Comparison of ENCODE assay signal across 8 cellular contexts in the genomic region with DNA sequence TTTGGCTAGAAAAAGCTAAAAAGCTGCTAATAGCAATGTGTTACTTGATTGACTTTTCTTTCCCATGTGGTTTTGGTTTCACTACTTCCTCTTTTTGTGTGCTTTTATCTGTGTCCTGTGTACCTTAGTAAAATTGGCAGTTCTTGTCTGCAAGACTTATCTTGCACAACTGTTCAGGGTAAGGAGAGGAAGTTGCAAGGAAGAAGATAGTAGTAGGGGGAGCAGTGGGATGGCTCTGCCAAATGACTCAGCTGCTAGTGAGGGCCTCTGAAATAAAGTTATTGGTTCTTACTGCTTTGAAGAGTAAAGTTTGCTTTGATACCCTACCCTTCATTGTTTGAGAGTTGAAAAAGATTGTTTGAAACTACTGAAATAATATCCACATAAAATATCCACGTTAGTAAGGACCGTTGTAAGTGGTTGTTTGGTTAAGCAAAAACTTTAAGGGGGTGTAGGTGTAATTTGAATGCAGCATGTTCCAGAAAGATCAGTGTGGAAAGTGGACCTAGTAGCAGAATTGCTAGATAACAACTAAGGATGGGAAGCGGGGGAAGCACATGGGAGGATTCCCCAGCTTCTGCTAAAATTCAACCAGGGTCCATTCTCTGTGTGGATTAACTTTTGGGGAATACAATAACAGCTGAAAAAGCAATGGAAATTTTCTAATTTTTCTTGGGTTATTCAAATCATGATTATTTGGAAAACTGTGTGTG.
DNase-seq lines count a peak whose midpoint lies in the region; ATAC-seq and TF ChIP-seq lines count a peak whose summit lies in the region.

No MANE protein-coding gene starts in this region.

- H3K27ac ChIP-seq in MM.1S (ENCODE audit: low read length) (no peak overlapping the region), PC-9 (no peak overlapping the region)

- DNase-seq in CMK (ENCODE audit: low read depth): peak; percentile 32
- DNase-seq in MM.1S: peak; percentile 42
- DNase-seq in endothelial cell (ENCODE audit: low spot score): no peak
- DNase-seq in PC-9: no peak
- no peak for DNase-seq in mesothelial cell of epicardium (ENCODE audit: low spot score in 2 of 2, unreplicated experiment in 2 of 2)
- DNase-seq in AG20443 (ENCODE audit: low spot score): no peak

- POLR2A ChIA-PET in PC-9 (lab: Charles Lee; ENCODE audit: unreplicated experiment): no interaction called here

- H4K20me1 ChIP-seq in MM.1S (ENCODE audit: insufficient read depth, low read length): no peaks in the 10 kb centered on the region
- no peaks in the 10 kb centered on the region for H4K20me1 ChIP-seq in PC-9 (ENCODE audit: insufficient read depth)

- intact Hi-C loops in PC-9 (cut with micrococcal nuclease; ENCODE audit: unreplicated experiment): no loop called here

- no peak overlapping the region for H3K4me2 ChIP-seq in MM.1S (ENCODE audit: low read depth, low read length)
- no peak overlapping the region for H3K4me2 ChIP-seq in PC-9

- no peak overlapping the region for H3K4me3 ChIP-seq in MM.1S (ENCODE audit: low read length)
- no peak overlapping the region for H3K4me3 ChIP-seq in PC-9

- H3K79me2 ChIP-seq in MM.1S (ENCODE audit: low read length): no peaks in the 10 kb centered on the region
- H3K79me2 ChIP-seq in PC-9 (ENCODE audit: low read depth): no peaks in the 10 kb centered on the region

- H3K36me3 ChIP-seq in MM.1S (replicated peaks; ENCODE audit: insufficient read depth, low read length): no peaks in the 10 kb centered on the region
- 0 out of 2 replicates have a peak, but pooled peaks cover 16% of the 10 kb centered on the region for H3K36me3 ChIP-seq in PC-9 (ENCODE audit: low read depth)

- BruUV-seq in PC-9 (replicated peaks; lab: Mats Ljungman, UMichigan): no TSS peak

- H3K4me1 Mint-ChIP-seq in endothelial cell (ENCODE audit: unreplicated experiment) (peaks cover 50% of the 10 kb centered on the region), mesothelial cell of epicardium (peaks cover 10% of the 10 kb centered on the region)
- peaks cover 23% of the 10 kb centered on the region for H3K4me1 Mint-ChIP-seq in stimulated activated memory B cell treated with anti-CD40 and anti-IgM and Interleukin-4, amounts not matched to agents 10 μg/mL and 1 μg/mL and 100 μg/mL, for 72 hours

- H2AFZ ChIP-seq in MM.1S (ENCODE audit: low read length) (no peak overlapping the region), PC-9 (no peak overlapping the region)

- H3K27me3 Mint-ChIP-seq in endothelial cell (ENCODE audit: unreplicated experiment) (peaks cover 2% of the 10 kb centered on the region), mesothelial cell of epicardium (ENCODE audit: low read depth) (no peaks in the 10 kb centered on the region)
- H3K27me3 Mint-ChIP-seq in stimulated activated memory B cell treated with anti-CD40 and anti-IgM and Interleukin-4, amounts not matched to agents 10 μg/mL and 1 μg/mL and 100 μg/mL, for 72 hours: no peaks in the 10 kb centered on the region

- H3K9me3 Mint-ChIP-seq in endothelial cell (ENCODE audit: unreplicated experiment) (no peaks in the 10 kb centered on the region), mesothelial cell of epicardium (no peaks in the 10 kb centered on the region)
- no peaks in the 10 kb centered on the region for H3K9me3 Mint-ChIP-seq in stimulated activated memory B cell treated with anti-CD40 and anti-IgM and Interleukin-4, amounts not matched to agents 10 μg/mL and 1 μg/mL and 100 μg/mL, for 72 hours

- H3K36me3 Mint-ChIP-seq in endothelial cell (ENCODE audit: low read depth, unreplicated experiment): peaks cover 14% of the 10 kb centered on the region
- peaks cover 6% of the 10 kb centered on the region for H3K36me3 Mint-ChIP-seq in stimulated activated memory B cell treated with anti-CD40 and anti-IgM and Interleukin-4, amounts not matched to agents 10 μg/mL and 1 μg/mL and 100 μg/mL, for 72 hours
- H3K36me3 Mint-ChIP-seq in mesothelial cell of epicardium: peaks cover 28% of the 10 kb centered on the region

- H3K9me2 ChIP-seq in MM.1S (replicated peaks; ENCODE audit: insufficient read depth, low read length) (no peaks in the 10 kb centered on the region), PC-9 (ENCODE audit: insufficient read depth) (no peaks in the 10 kb centered on the region)

- H3K4me3 Mint-ChIP-seq in endothelial cell (ENCODE audit: unreplicated experiment): no peak overlapping the region
- peak overlapping the region; percentile 0 for H3K4me3 Mint-ChIP-seq in stimulated activated memory B cell treated with anti-CD40 and anti-IgM and Interleukin-4, amounts not matched to agents 10 μg/mL and 1 μg/mL and 100 μg/mL, for 72 hours
- no peak overlapping the region for H3K4me3 Mint-ChIP-seq in mesothelial cell of epicardium

- ATAC-seq in GM21619 (IDR thresholded peaks at IDR 0.05; ENCODE audit: unreplicated experiment): peak; percentile 83
- ATAC-seq in stimulated activated memory B cell treated with anti-CD40 and anti-IgM and Interleukin-4, amounts not matched to agents 10 μg/mL and 1 μg/mL and 100 μg/mL, for 72 hours: peak; percentile 98

- TF ChIP-seq CTCF in MM.1S (IDR thresholded peaks at IDR 0.05; ENCODE audit: low read length): no peak
- TF ChIP-seq CTCF in endothelial cell (IDR thresholded peaks at IDR 0.05; ENCODE audit: unreplicated experiment): no peak
- TF ChIP-seq CTCF in PC-9 (conservative IDR thresholded peaks at IDR 0.05): no peak
- no peak for TF ChIP-seq CTCF in mesothelial cell of epicardium (IDR thresholded peaks at IDR 0.05; ENCODE audit: unreplicated experiment)

- CTCF ChIA-PET in PC-9 (lab: Charles Lee): no interaction called here

- no peak overlapping the region for H3K9ac ChIP-seq in MM.1S (ENCODE audit: low read length)

- H3K27me3 ChIP-seq in MM.1S (replicated peaks; ENCODE audit: insufficient read depth, low read length): no peaks in the 10 kb centered on the region
- H3K27me3 ChIP-seq in PC-9 (ENCODE audit: insufficient read depth, low read depth): no peaks in the 10 kb centered on the region

- 0 out of 2 replicates have a peak, but pooled peaks cover 2% of the 10 kb centered on the region for H3F3A ChIP-seq in MM.1S (ENCODE audit: insufficient read depth, low read length)
- H3F3A ChIP-seq in PC-9 (ENCODE audit: insufficient read depth, low read depth): no peaks in the 10 kb centered on the region; the same call in none of the 2 replicates

- H3K9me3 ChIP-seq in MM.1S (replicated peaks; ENCODE audit: insufficient read depth, low read length) (no peaks in the 10 kb centered on the region), PC-9 (ENCODE audit: insufficient read depth, low read depth) (no peaks in the 10 kb centered on the region)

- peak overlapping the region; percentile 65 for H3K27ac Mint-ChIP-seq in endothelial cell (ENCODE audit: unreplicated experiment)
- H3K27ac Mint-ChIP-seq in stimulated activated memory B cell treated with anti-CD40 and anti-IgM and Interleukin-4, amounts not matched to agents 10 μg/mL and 1 μg/mL and 100 μg/mL, for 72 hours: peak overlapping the region; percentile 51
- no peak overlapping the region for H3K27ac Mint-ChIP-seq in mesothelial cell of epicardium

- H3K4me1 ChIP-seq in MM.1S (ENCODE audit: low read length) (peaks cover 11% of the 10 kb centered on the region), PC-9 (replicated peaks; ENCODE audit: insufficient read depth) (no peaks in the 10 kb centered on the region)

Comparison
In these comparisons a context has a peak if more than half of its experiments do, and no peak if none do; other contexts are left out.
1. DNase-seq: peak in CMK (single experiment) and MM.1S (single experiment); none in endothelial cell (single experiment), PC-9 (0 of 2), mesothelial cell of epicardium (0 of 2) and AG20443 (single experiment).